18 cellular contexts compared by ENCODE assay signal in genomic region chr1:206735553-206736031, GRCh38. TPM values are rescaled to one million over a fixed set of nuclear protein-coding genes. Genes with fewer than 3 reads are reported as not detected.
DNase-seq lines count a peak whose midpoint lies in the region; ATAC-seq, FAIRE-seq and TF ChIP-seq lines count a peak whose summit lies in the region.
"Had no signal": no experiment of that assay in that cellular context is flagged by ENCODE, and none has a peak within 500 bp of the region (broad histone marks: within the 10 kb centered on the region; RNA-seq: fewer than 3 reads in every experiment).

No MANE protein-coding gene starts in this region.

- FAIRE-seq in HTR-8/SVneo (lab: Jason Lieb, UNC) = no peak

- in situ Hi-C loops in brain microvascular endothelial cell (cut with HindIII; ENCODE audit: low pct_ligation_motif_present, low sequenced_read_pairs) = no loop called here

- CTCF ChIA-PET in CD8-positive, alpha-beta memory T cell (lab: Charles Lee) = interaction anchor here (0.8 to 9.8 kb wide), 33 partner anchors 9 to 247 kb away, joined by 3 to 232 read pairs (median 7); partner anchors contain the start of genes DYRK3, IL10 and IL19

- H3K36me3 Mint-ChIP-seq in CD8-positive, alpha-beta memory T cell = peaks cover 4 to 46% (median 7%) of the 10 kb centered on the region in 3 donors
- H3K36me3 Mint-ChIP-seq in memory B cell = peaks cover 9% of the 10 kb centered on the region

- peaks cover 5% of the 10 kb centered on the region; the same call in 1 of the 2 replicates for H3F3A ChIP-seq in Loucy (ENCODE audit: low read depth)

- H3K9ac ChIP-seq in Loucy (ENCODE audit: low read depth, low read length, poor library complexity, severe bottlenecking) = peak overlapping the region; percentile 13
- H3K9ac ChIP-seq: neural progenitor cell had no signal

- DNase-seq in CD8-positive, alpha-beta memory T cell = no peak
- DNase-seq in brain microvascular endothelial cell (peak; percentile 50), memory B cell (ENCODE audit: low spot score in 2 of 2) (no peak), 8988T (no peak), HTR-8/SVneo (ENCODE audit: insufficient read length, low spot score) (no peak)
- DNase-seq in stimulated activated CD4-positive, alpha-beta T cell treated with anti-CD3 and anti-CD28 coated beads, Interleukin-2, amount 100 ng/mL, for 24 hours = no peak
- DNase-seq: activated CD4-positive, alpha-beta T cell treated with anti-CD3 and anti-CD28 coated beads, Interleukin-2, amount 10 ng/mL, durations not matched to agents 24 days and 14 days; NCI-H1092; T-helper 1 cell had no signal

- H3K79me2 ChIP-seq in Loucy (ENCODE audit: insufficient read depth, low read length) = no peaks in the 10 kb centered on the region
- H3K79me2 ChIP-seq: hepatocyte had no signal

- no peaks in the 10 kb centered on the region for H3K36me3 ChIP-seq in CD8-positive, alpha-beta memory T cell (ENCODE audit: insufficient read depth, low read length)
- H3K36me3 ChIP-seq in Loucy (ENCODE audit: insufficient read depth, low read length) = peaks cover 44% of the 10 kb centered on the region; the same call in 1 of the 2 replicates
- peaks cover 36% of the 10 kb centered on the region for H3K36me3 ChIP-seq in brain microvascular endothelial cell (replicated peaks)
- H3K36me3 ChIP-seq: neural progenitor cell had no signal

- H3K9me2 ChIP-seq in Loucy (replicated peaks; ENCODE audit: low read depth, low read length) = no peaks in the 10 kb centered on the region

- peak overlapping the region in 1 of 7 donors; percentile 79 for H3K4me3 Mint-ChIP-seq in CD8-positive, alpha-beta memory T cell
- no peak overlapping the region for H3K4me3 Mint-ChIP-seq in memory B cell
- H3K4me3 Mint-ChIP-seq: activated CD4-positive, alpha-beta T cell treated with anti-CD3 and anti-CD28 coated beads, Interleukin-2, amount 10 ng/mL, durations not matched to agents 24 days and 14 days; neural progenitor cell had no signal

- H3K9me3 Mint-ChIP-seq in CD8-positive, alpha-beta memory T cell = no peaks in the 10 kb centered on the region
- no peaks in the 10 kb centered on the region for H3K9me3 Mint-ChIP-seq in memory B cell
- H3K9me3 Mint-ChIP-seq: activated CD4-positive, alpha-beta T cell treated with anti-CD3 and anti-CD28 coated beads, Interleukin-2, amount 10 ng/mL, durations not matched to agents 24 days and 14 days; neural progenitor cell had no signal

- H3K4me2 ChIP-seq in Loucy (ENCODE audit: low read depth, low read length, poor library complexity, severe bottlenecking) = peak overlapping the region; percentile 9
- H3K4me2 ChIP-seq: hepatocyte, neural progenitor cell had no signal

- H3K4me3 ChIP-seq in CD8-positive, alpha-beta memory T cell (ENCODE audit: low read length) = no peak overlapping the region
- H3K4me3 ChIP-seq in Loucy (ENCODE audit: low read length, poor library complexity, severe bottlenecking) = no peak overlapping the region
- H3K4me3 ChIP-seq in brain microvascular endothelial cell (ENCODE audit: low read depth, low read length) = no peak overlapping the region
- H3K4me3 ChIP-seq: HAP-1, hepatocyte, neural progenitor cell had no signal

- H3K27ac Mint-ChIP-seq in CD8-positive, alpha-beta memory T cell = peak overlapping the region; percentile 86 to 98 (median 92)
- H3K27ac Mint-ChIP-seq in memory B cell = peak overlapping the region; percentile 31
- H3K27ac Mint-ChIP-seq: neural progenitor cell had no signal

- H3K27me3 Mint-ChIP-seq in CD8-positive, alpha-beta memory T cell = no peaks in the 10 kb centered on the region
- H3K27me3 Mint-ChIP-seq in memory B cell = no peaks in the 10 kb centered on the region
- H3K27me3 Mint-ChIP-seq: activated CD4-positive, alpha-beta T cell treated with anti-CD3 and anti-CD28 coated beads, Interleukin-2, amount 10 ng/mL, durations not matched to agents 24 days and 14 days had no signal

- no peak overlapping the region for H3K27ac ChIP-seq in CD8-positive, alpha-beta memory T cell (ENCODE audit: low read depth, low read length)
- no peak overlapping the region for H3K27ac ChIP-seq in brain microvascular endothelial cell
- H3K27ac ChIP-seq: hepatocyte, neural progenitor cell had no signal

- H3K9me3 ChIP-seq in CD8-positive, alpha-beta memory T cell (ENCODE audit: low read length) = no peaks in the 10 kb centered on the region
- H3K9me3 ChIP-seq in Loucy (ENCODE audit: insufficient read depth, low read depth, low read length) = no peaks in the 10 kb centered on the region
- H3K9me3 ChIP-seq: HAP-1 had no signal

- peaks cover 65 to 68% (median 66%) of the 10 kb centered on the region in 3 donors for H3K4me1 Mint-ChIP-seq in CD8-positive, alpha-beta memory T cell
- peaks cover 42% of the 10 kb centered on the region for H3K4me1 Mint-ChIP-seq in memory B cell

- ATAC-seq in memory B cell (ENCODE audit: low read depth) (no peak), HG02571 (IDR thresholded peaks at IDR 0.05; ENCODE audit: unreplicated experiment) (no peak)
- ATAC-seq: Panc1, sciatic nerve had no signal

- no peaks in the 10 kb centered on the region for H3K27me3 ChIP-seq in CD8-positive, alpha-beta memory T cell (ENCODE audit: insufficient read depth, low read length, poor library complexity, severe bottlenecking)
- H3K27me3 ChIP-seq in Loucy (ENCODE audit: insufficient read depth, low read length, poor library complexity, severe bottlenecking) (no peaks in the 10 kb centered on the region), brain microvascular endothelial cell (replicated peaks) (no peaks in the 10 kb centered on the region)
- H3K27me3 ChIP-seq: hepatocyte, neural progenitor cell had no signal

- TF ChIP-seq CTCF in Loucy (conservative IDR thresholded peaks at IDR 0.05; ENCODE audit: low read length) (no peak), brain microvascular endothelial cell (IDR thresholded peaks at IDR 0.05; ENCODE audit: low read depth, low read length, missing control alignments) (no peak)

- H3K4me1 ChIP-seq in CD8-positive, alpha-beta memory T cell (ENCODE audit: insufficient read depth, low read length) = peaks cover 65% of the 10 kb centered on the region
- peaks cover 59% of the 10 kb centered on the region for H3K4me1 ChIP-seq in Loucy (ENCODE audit: insufficient read depth, low read length, poor library complexity, severe bottlenecking)
- H3K4me1 ChIP-seq: HAP-1 had no signal

- H4K20me1 ChIP-seq in Loucy (ENCODE audit: insufficient read depth, low read length, poor library complexity, severe bottlenecking) = no peaks in the 10 kb centered on the region

- POLR2A ChIA-PET in CD8-positive, alpha-beta memory T cell (lab: Charles Lee) = interaction anchor here (0.9 to 1.9 kb wide), 8 partner anchors 20 to 190 kb away, joined by 3 to 13 read pairs (median 5); partner anchors contain the start of gene FCMR

- no peak overlapping the region for H2AFZ ChIP-seq in Loucy (ENCODE audit: low read length)
- H2AFZ ChIP-seq: hepatocyte, neural progenitor cell had no signal

RNA-seq across cellular contexts. Expression of gene IL19, which starts 35.0 kb away (rescaled TPM):
- not detected for total RNA-seq in CD8-positive, alpha-beta memory T cell
- not detected for polyA plus RNA-seq in CD8-positive, alpha-beta memory T cell
- total RNA-seq: activated CD4-positive, alpha-beta T cell treated with anti-CD3 and anti-CD28 coated beads, Interleukin-2, amount 10 ng/mL, durations not matched to agents 24 days and 14 days; aorta; liver; sciatic nerve had no signal
- polyA plus RNA-seq: aorta, hepatocyte, liver had no signal

RNA-seq across cellular contexts. Expression of gene IL10, which starts 36.7 kb away (rescaled TPM):
- 1 to 10 TPM; 7.6 TPM for total RNA-seq in CD8-positive, alpha-beta memory T cell
- 0.33 TPM for polyA plus RNA-seq in CD8-positive, alpha-beta memory T cell
- total RNA-seq: hepatocyte had no signal

RNA-seq across cellular contexts. Expression of gene MAPKAPK2, which starts 50.9 kb away (rescaled TPM):
- 10 to 100 TPM; 78.4 to 79.1 TPM for total RNA-seq in CD8-positive, alpha-beta memory T cell
- polyA plus RNA-seq in CD8-positive, alpha-beta memory T cell = 5.0 TPM
